14 cellular contexts compared by ENCODE assay signal in genomic region chr21:34076835-34077234, GRCh38. TPM values are rescaled to one million over a fixed set of nuclear protein-coding genes. Genes with fewer than 3 reads are reported as not detected.
DNase-seq lines count a peak whose midpoint lies in the region; ATAC-seq, FAIRE-seq and TF ChIP-seq lines count a peak whose summit lies in the region.
"Had no signal": no experiment of that assay in that cellular context is flagged by ENCODE, and none has a peak within 500 bp of the region (broad histone marks: within the 10 kb centered on the region; RNA-seq: fewer than 3 reads in every experiment).

No MANE protein-coding gene starts in this region.

- H3K4me3 ChIP-seq in dorsolateral prefrontal cortex: peak overlapping the region in 7 of 59 donors; percentile 65 to 89 (median 79)
- H3K4me3 ChIP-seq in tibial nerve: peak overlapping the region in 1 of 4 donors; percentile 81

- no peak overlapping the region for H3K27ac ChIP-seq in CD4-positive, alpha-beta T cell (ENCODE audit: low read depth, low read length)
- H3K27ac ChIP-seq in dorsolateral prefrontal cortex: no peak overlapping the region
- peak overlapping the region in 2 of 4 donors; percentile 61 to 90 for H3K27ac ChIP-seq in tibial nerve
- H3K27ac ChIP-seq: brain microvascular endothelial cell, RWPE1 had no signal

- ATAC-seq in CD4-positive, alpha-beta T cell (ENCODE audit: poor library complexity): no peak
- ATAC-seq in activated naive CD8-positive, alpha-beta T cell treated with anti-CD3 and anti-CD28 coated beads, Interleukin-2, amount 10 ng/mL, durations not matched to agents 7 days and 5 days (ENCODE audit: low read depth): no peak
- ATAC-seq in natural killer cell (no peak), HG03039 (IDR thresholded peaks at IDR 0.05; ENCODE audit: unreplicated experiment) (no peak)
- ATAC-seq: right cardiac atrium had no signal

- TF ChIP-seq POLR2A in tibial nerve (IDR thresholded peaks at IDR 0.05): no peak

- CTCF ChIA-PET in CD4-positive, alpha-beta T cell (lab: Charles Lee): interaction anchor here (1.9 to 3.6 kb wide), 2 partner anchors 15 to 153 kb away, joined by 16 to 18 read pairs; no protein-coding TSS in a partner anchor

- H3K27ac Mint-ChIP-seq in CD4-positive, alpha-beta T cell: peak overlapping the region; percentile 55
- H3K27ac Mint-ChIP-seq in activated naive CD8-positive, alpha-beta T cell treated with anti-CD3 and anti-CD28 coated beads, Interleukin-2, amount 10 ng/mL, durations not matched to agents 7 days and 5 days: peak overlapping the region; percentile 51
- H3K27ac Mint-ChIP-seq in natural killer cell: peak overlapping the region; percentile 86 to 89

- no peaks in the 10 kb centered on the region for H3K27me3 Mint-ChIP-seq in CD4-positive, alpha-beta T cell
- H3K27me3 Mint-ChIP-seq in activated naive CD8-positive, alpha-beta T cell treated with anti-CD3 and anti-CD28 coated beads, Interleukin-2, amount 10 ng/mL, durations not matched to agents 7 days and 5 days: no peaks in the 10 kb centered on the region
- no peaks in the 10 kb centered on the region for H3K27me3 Mint-ChIP-seq in natural killer cell (ENCODE audit: low read depth in 2 of 2)

- peaks cover 0 to 85% (median 46%) of the 10 kb centered on the region in 4 donors for H3K4me1 ChIP-seq in tibial nerve

- POLR2A ChIA-PET in CD4-positive, alpha-beta T cell (lab: Charles Lee): interaction anchor here (1.0 to 1.9 kb wide), 2 partner anchors 14 to 140 kb away, joined by 4 to 5 read pairs; no protein-coding TSS in a partner anchor
- POLR2A ChIA-PET in activated naive CD8-positive, alpha-beta T cell treated with anti-CD3 and anti-CD28 coated beads, Interleukin-2, amount 10 ng/mL, durations not matched to agents 7 days and 5 days (lab: Charles Lee): interaction anchor here (0.7 to 2.6 kb wide), 3 partner anchors 100 to 128 kb away, joined by 3 to 10 read pairs (median 6); no protein-coding TSS in a partner anchor

- H3K9me3 Mint-ChIP-seq in CD4-positive, alpha-beta T cell: no peaks in the 10 kb centered on the region
- no peaks in the 10 kb centered on the region for H3K9me3 Mint-ChIP-seq in activated naive CD8-positive, alpha-beta T cell treated with anti-CD3 and anti-CD28 coated beads, Interleukin-2, amount 10 ng/mL, durations not matched to agents 7 days and 5 days
- no peaks in the 10 kb centered on the region for H3K9me3 Mint-ChIP-seq in natural killer cell

- intact Hi-C loops in CD4-positive, alpha-beta T cell (cut with DNase I, micrococcal nuclease): loop anchor here (5.0 to 10.0 kb wide), 4 partner anchors 50 to 432 kb away; partner anchors contain the start of genes CRYZL1 (in 1 of the 2) and ITSN1 (in 1 of the 2)
- intact Hi-C loops in natural killer cell (cut with micrococcal nuclease) (loop anchor here (5.0 kb wide), 1 partner anchor 120 kb away; no protein-coding TSS in a partner anchor), dorsolateral prefrontal cortex (cut with DNase I) (loop anchor here in 1 of 2 donors (10.0 kb wide), 1 partner anchor 528 kb away; no protein-coding TSS in a partner anchor)

- H3K4me1 Mint-ChIP-seq in CD4-positive, alpha-beta T cell (ENCODE audit: low read depth): peaks cover 85% of the 10 kb centered on the region
- peaks cover 69% of the 10 kb centered on the region for H3K4me1 Mint-ChIP-seq in activated naive CD8-positive, alpha-beta T cell treated with anti-CD3 and anti-CD28 coated beads, Interleukin-2, amount 10 ng/mL, durations not matched to agents 7 days and 5 days
- H3K4me1 Mint-ChIP-seq in natural killer cell: peaks cover 83 to 87% of the 10 kb centered on the region in 2 donors

- peak overlapping the region; percentile 62 for H3K4me3 Mint-ChIP-seq in CD4-positive, alpha-beta T cell
- peak overlapping the region; percentile 18 for H3K4me3 Mint-ChIP-seq in activated naive CD8-positive, alpha-beta T cell treated with anti-CD3 and anti-CD28 coated beads, Interleukin-2, amount 10 ng/mL, durations not matched to agents 7 days and 5 days
- peak overlapping the region; percentile 95 for H3K4me3 Mint-ChIP-seq in natural killer cell

- WGBS in tibial nerve, 2 donors: 95 to 96% methylated on average over 1 of the region's 1 CpG

- peak; percentile 69 for FAIRE-seq in GM19239 (lab: Jason Lieb, UNC)

- no peaks in the 10 kb centered on the region for H3K27me3 ChIP-seq in CD4-positive, alpha-beta T cell (ENCODE audit: control insufficient read depth, insufficient read depth, low read length)
- no peaks in the 10 kb centered on the region for H3K27me3 ChIP-seq in dorsolateral prefrontal cortex
- H3K27me3 ChIP-seq in tibial nerve: no peaks in the 10 kb centered on the region
- H3K27me3 ChIP-seq: brain microvascular endothelial cell had no signal

- TF ChIP-seq EP300 in tibial nerve (IDR thresholded peaks at IDR 0.05): no peak

- TF ChIP-seq CTCF in CD4-positive, alpha-beta T cell (IDR thresholded peaks at IDR 0.05): no peak
- TF ChIP-seq CTCF in natural killer cell (IDR thresholded peaks at IDR 0.05): no peak
- no peak for TF ChIP-seq CTCF in dorsolateral prefrontal cortex (IDR thresholded peaks at IDR 0.05 in 54 of 56, conservative IDR thresholded peaks at IDR 0.05 in 2 of 56; ENCODE audit: low read depth in 1 of 56, partially characterized antibody in 56 of 56)
- no peak for TF ChIP-seq CTCF in tibial nerve (IDR thresholded peaks at IDR 0.05)

- DNase-seq in CD4-positive, alpha-beta T cell: no peak
- DNase-seq in GM19239 (ENCODE audit: insufficient read length, low spot score): no peak
- DNase-seq in activated naive CD8-positive, alpha-beta T cell treated with anti-CD3 and anti-CD28 coated beads, Interleukin-2, amount 10 ng/mL, durations not matched to agents 7 days and 5 days: no peak
- no peak for DNase-seq in natural killer cell
- no peak for DNase-seq in dorsolateral prefrontal cortex
- no peak for DNase-seq in tibial nerve (ENCODE audit: low spot score in 2 of 2)
- DNase-seq: brain microvascular endothelial cell; NCI-H1417; NCI-H510A treated with DMSO at 0.1 percent for 48 hours; right cardiac atrium; stimulated activated CD4-positive, alpha-beta T cell treated with anti-CD3 and anti-CD28 coated beads, Interleukin-4, amount 100 ng/mL, for 4 hours; stimulated activated naive CD4-positive, alpha-beta T cell had no signal

- H3K9me3 ChIP-seq in CD4-positive, alpha-beta T cell (ENCODE audit: control insufficient read depth, low read length): no peaks in the 10 kb centered on the region
- H3K9me3 ChIP-seq in tibial nerve: no peaks in the 10 kb centered on the region

- H3K36me3 Mint-ChIP-seq in CD4-positive, alpha-beta T cell (ENCODE audit: low read depth): peaks cover 39% of the 10 kb centered on the region
- peaks cover 26% of the 10 kb centered on the region for H3K36me3 Mint-ChIP-seq in activated naive CD8-positive, alpha-beta T cell treated with anti-CD3 and anti-CD28 coated beads, Interleukin-2, amount 10 ng/mL, durations not matched to agents 7 days and 5 days
- H3K36me3 Mint-ChIP-seq in natural killer cell: no peaks in the 10 kb centered on the region

- no peaks in the 10 kb centered on the region for H3K36me3 ChIP-seq in tibial nerve
- H3K36me3 ChIP-seq: brain microvascular endothelial cell had no signal

RNA-seq across cellular contexts. Expression of gene MRPS6, which starts 3.5 kb away (rescaled TPM):
- total RNA-seq in CD4-positive, alpha-beta T cell: 10 to 100 TPM; 13.5 to 14.4 TPM
- total RNA-seq in activated naive CD8-positive, alpha-beta T cell treated with anti-CD3 and anti-CD28 coated beads, Interleukin-2, amount 10 ng/mL, durations not matched to agents 7 days and 5 days: 10 to 100 TPM; 75.7 to 77.2 TPM
- total RNA-seq in natural killer cell: 10 to 100 TPM; 42.7 to 54.5 (median 44.3) TPM
- total RNA-seq in dorsolateral prefrontal cortex: 100 to 1,000 TPM in 5 of 120 experiments, 10 to 100 TPM in 115; 22.1 to 132 (median 50.4) TPM
- 10 to 100 TPM; 57.9 to 69.6 (median 61.2) TPM for total RNA-seq in tibial nerve

RNA-seq across cellular contexts. Expression of gene SLC5A3, which starts 3.5 kb away (rescaled TPM):
- 1 to 10 TPM; 4.6 to 4.9 TPM for total RNA-seq in CD4-positive, alpha-beta T cell
- 10 to 100 TPM; 22.3 to 23.7 TPM for total RNA-seq in activated naive CD8-positive, alpha-beta T cell treated with anti-CD3 and anti-CD28 coated beads, Interleukin-2, amount 10 ng/mL, durations not matched to agents 7 days and 5 days
- total RNA-seq in natural killer cell (10 to 100 TPM; 14.5 to 25.1 (median 17.9) TPM), dorsolateral prefrontal cortex (100 to 1,000 TPM in 1 of 120 experiments, 10 to 100 TPM in 119; 11.1 to 102 (median 27.3) TPM), tibial nerve (10 to 100 TPM; 38.1 to 74.5 (median 44.9) TPM)

Comparison
In these comparisons a context has a peak if more than half of its experiments do, and no peak if none do; other contexts are left out.
1. H3K4me3 Mint-ChIP-seq: peak in every context shown above with its lines; median percentile 95 in natural killer cell; 62 in CD4-positive, alpha-beta T cell; 18 in activated naive CD8-positive, alpha-beta T cell treated with anti-CD3 and anti-CD28 coated beads, Interleukin-2, amount 10 ng/mL, durations not matched to agents 7 days and 5 days.